ENCODE assay signal across 20 cellular contexts in genomic region chr4:80153800-80154546, GRCh38. TPM values are rescaled to one million over a fixed set of nuclear protein-coding genes. Genes with fewer than 3 reads are reported as not detected.
DNase-seq lines count a peak whose midpoint lies in the region; ATAC-seq, FAIRE-seq and TF ChIP-seq lines count a peak whose summit lies in the region.
"Had no signal": no experiment of that assay in that cellular context is flagged by ENCODE, and none has a peak within 500 bp of the region (broad histone marks: within the 10 kb centered on the region; RNA-seq: fewer than 3 reads in every experiment).

No MANE protein-coding gene starts in this region.

- no peaks in the 10 kb centered on the region for H3K4me1 ChIP-seq in esophagus muscularis mucosa
- H3K4me1 ChIP-seq: gastroesophageal sphincter, transverse colon had no signal

- H3K4me3 ChIP-seq in SK-N-MC (peak overlapping the region; percentile 24), bronchial epithelial cell (ENCODE audit: low read depth, low read length) (no peak overlapping the region), esophagus muscularis mucosa (no peak overlapping the region)
- H3K4me3 ChIP-seq: gastroesophageal sphincter, right atrium auricular region, transverse colon had no signal

- peaks cover 0 to 4% of the 10 kb centered on the region in 2 donors for H3K9me3 Mint-ChIP-seq in activated T-cell treated with anti-CD3 and anti-CD28 coated beads, Interleukin-2, amount 50 U/mL, for 72 hours
- H3K9me3 Mint-ChIP-seq: effector memory CD8-positive, alpha-beta T cell; neural crest cell had no signal

- TF ChIP-seq POLR2A in esophagus muscularis mucosa (IDR thresholded peaks at IDR 0.05; ENCODE audit: low read depth) = no peak

- no peak for TF ChIP-seq CTCF in bronchial epithelial cell (IDR thresholded peaks at IDR 0.05; ENCODE audit: insufficient read depth, low read length, severe bottlenecking)
- TF ChIP-seq CTCF in esophagus muscularis mucosa (IDR thresholded peaks at IDR 0.05) = no peak

- H3K27ac ChIP-seq in SK-N-MC (peak overlapping the region; percentile 65), esophagus muscularis mucosa (replicated peaks in 1 of 4) (no peak overlapping the region)
- H3K27ac ChIP-seq: gastroesophageal sphincter, right atrium auricular region, transverse colon had no signal

- H3K27me3 ChIP-seq in bronchial epithelial cell (ENCODE audit: control insufficient read depth, insufficient read depth, low read length) (no peaks in the 10 kb centered on the region), esophagus muscularis mucosa (no peaks in the 10 kb centered on the region)
- H3K27me3 ChIP-seq: gastroesophageal sphincter, right atrium auricular region, transverse colon had no signal

- no peaks in the 10 kb centered on the region for H3K36me3 Mint-ChIP-seq in activated T-cell treated with anti-CD3 and anti-CD28 coated beads, Interleukin-2, amount 50 U/mL, for 72 hours (ENCODE audit: insufficient read depth in 2 of 2)

- DNase-seq in activated T-cell treated with anti-CD3 and anti-CD28 coated beads, Interleukin-2, amount 50 U/mL, for 72 hours = no peak
- no peak for DNase-seq in activated T-cell treated with anti-CD3 and anti-CD28 coated beads, Interleukin-2, amount 50 U/mL, for 48 hours
- DNase-seq in SK-N-MC (ENCODE audit: low read depth, low spot score) (peak; percentile 34), bronchial epithelial cell (ENCODE audit: low read depth) (peak; percentile 10), esophagus muscularis mucosa (ENCODE audit: extremely low spot score) (no peak), kidney tubule cell (ENCODE audit: low spot score) (no peak)
- DNase-seq in stimulated activated naive CD8-positive, alpha-beta T cell treated with anti-CD3 and anti-CD28 coated beads, Interleukin-15, Interleukin-2, amounts not matched to agents 100 U/mL and 50 U/mL, for 24 hours = no peak
- DNase-seq: activated naive CD4-positive, alpha-beta T cell treated with anti-CD3 and anti-CD28 coated beads for 36 hours; caudate nucleus; effector memory CD8-positive, alpha-beta T cell; NCI-H2107; NCI-H774; stimulated activated CD4-positive, alpha-beta T cell treated with anti-CD3 and anti-CD28 coated beads, Interleukin-1b, Interleukin-23, amount 100 ng/mL, for 48 hours; T1000; transverse colon had no signal

- WGBS in esophagus muscularis mucosa = 89% methylated on average over 4 of the region's 4 CpGs

- H3K36me3 ChIP-seq in SK-N-MC (ENCODE audit: insufficient read depth, low read length) (no peaks in the 10 kb centered on the region), bronchial epithelial cell (ENCODE audit: control insufficient read depth, insufficient read depth, low read length) (no peaks in the 10 kb centered on the region), esophagus muscularis mucosa (no peaks in the 10 kb centered on the region)
- H3K36me3 ChIP-seq: gastroesophageal sphincter, right atrium auricular region, transverse colon had no signal

- H3K9ac ChIP-seq in SK-N-MC (ENCODE audit: insufficient read length) = no peak overlapping the region

- H3K27ac Mint-ChIP-seq in activated T-cell treated with anti-CD3 and anti-CD28 coated beads, Interleukin-2, amount 50 U/mL, for 72 hours = peak overlapping the region; percentile 87
- H3K27ac Mint-ChIP-seq: activated naive CD4-positive, alpha-beta T cell treated with anti-CD3 and anti-CD28 coated beads for 36 hours; effector memory CD8-positive, alpha-beta T cell; memory B cell had no signal

- FAIRE-seq in bronchial epithelial cell (lab: Jason Lieb, UNC) = no peak

- no peaks in the 10 kb centered on the region for H3K27me3 Mint-ChIP-seq in activated T-cell treated with anti-CD3 and anti-CD28 coated beads, Interleukin-2, amount 50 U/mL, for 72 hours (ENCODE audit: low read depth)
- H3K27me3 Mint-ChIP-seq: effector memory CD8-positive, alpha-beta T cell; memory B cell had no signal

- TF ChIP-seq EP300 in esophagus muscularis mucosa (IDR thresholded peaks at IDR 0.05) = no peak

- H3K4me1 Mint-ChIP-seq in activated T-cell treated with anti-CD3 and anti-CD28 coated beads, Interleukin-2, amount 50 U/mL, for 72 hours (ENCODE audit: low read depth) = peaks cover 23% of the 10 kb centered on the region
- H3K4me1 Mint-ChIP-seq: memory B cell, neural crest cell had no signal

- intact Hi-C loops in esophagus muscularis mucosa (cut with DNase I) = no loop called here

- peak; percentile 88 to 91 for ATAC-seq in activated T-cell treated with anti-CD3 and anti-CD28 coated beads, Interleukin-2, amount 50 U/mL, for 72 hours (replicated peaks in 1 of 2)
- peak; percentile 91 for ATAC-seq in stimulated activated naive CD8-positive, alpha-beta T cell treated with anti-CD3 and anti-CD28 coated beads, Interleukin-15, Interleukin-2, amounts not matched to agents 100 U/mL and 50 U/mL, for 24 hours
- no peak for ATAC-seq in GM18870 (IDR thresholded peaks at IDR 0.05; ENCODE audit: unreplicated experiment)
- ATAC-seq: effector memory CD8-positive, alpha-beta T cell; gastroesophageal sphincter had no signal

- peak overlapping the region; percentile 46 to 63 for H3K4me3 Mint-ChIP-seq in activated T-cell treated with anti-CD3 and anti-CD28 coated beads, Interleukin-2, amount 50 U/mL, for 72 hours
- H3K4me3 Mint-ChIP-seq: activated naive CD4-positive, alpha-beta T cell treated with anti-CD3 and anti-CD28 coated beads for 36 hours; effector memory CD8-positive, alpha-beta T cell; memory B cell; neural crest cell had no signal

- H3K9me3 ChIP-seq in SK-N-MC (ENCODE audit: low read depth, low read length) (no peaks in the 10 kb centered on the region; the same call in 1 of the 2 replicates), esophagus muscularis mucosa (peaks cover 0 to 9% (median 0%) of the 10 kb centered on the region in 4 donors)
- H3K9me3 ChIP-seq: gastroesophageal sphincter, transverse colon had no signal

RNA-seq across cellular contexts. Expression of gene PRDM8, which starts 43.3 kb away (rescaled TPM):
- 1 to 10 TPM; 1.8 to 3.3 TPM for total RNA-seq in activated T-cell treated with anti-CD3 and anti-CD28 coated beads, Interleukin-2, amount 50 U/mL, for 72 hours
- total RNA-seq in bronchial epithelial cell = 0.26 and 0.53 TPM in 2 replicates
- total RNA-seq in esophagus muscularis mucosa = 10 to 100 TPM; 24.1 to 63.5 (median 34.3) TPM

Comparison
In these comparisons a context has a peak if more than half of its experiments do, and no peak if none do; other contexts are left out.
1. DNase-seq: peak in SK-N-MC (single experiment) and bronchial epithelial cell (single experiment); none in activated T-cell treated with anti-CD3 and anti-CD28 coated beads, Interleukin-2, amount 50 U/mL, for 72 hours (0 of 2), activated T-cell treated with anti-CD3 and anti-CD28 coated beads, Interleukin-2, amount 50 U/mL, for 48 hours (0 of 2), stimulated activated naive CD8-positive, alpha-beta T cell treated with anti-CD3 and anti-CD28 coated beads, Interleukin-15, Interleukin-2, amounts not matched to agents 100 U/mL and 50 U/mL, for 24 hours (single experiment), esophagus muscularis mucosa (single experiment) and kidney tubule cell (single experiment).
2. RNA of gene PRDM8, which starts 43.3 kb away (total RNA-seq): 24.1 to 63.5 TPM in esophagus muscularis mucosa; 1.8 to 3.3 TPM in activated T-cell treated with anti-CD3 and anti-CD28 coated beads, Interleukin-2, amount 50 U/mL, for 72 hours and 0.26 to 0.53 TPM in bronchial epithelial cell; every median in the first group is over 4 times any median in the second.